In the genomic region with DNA sequence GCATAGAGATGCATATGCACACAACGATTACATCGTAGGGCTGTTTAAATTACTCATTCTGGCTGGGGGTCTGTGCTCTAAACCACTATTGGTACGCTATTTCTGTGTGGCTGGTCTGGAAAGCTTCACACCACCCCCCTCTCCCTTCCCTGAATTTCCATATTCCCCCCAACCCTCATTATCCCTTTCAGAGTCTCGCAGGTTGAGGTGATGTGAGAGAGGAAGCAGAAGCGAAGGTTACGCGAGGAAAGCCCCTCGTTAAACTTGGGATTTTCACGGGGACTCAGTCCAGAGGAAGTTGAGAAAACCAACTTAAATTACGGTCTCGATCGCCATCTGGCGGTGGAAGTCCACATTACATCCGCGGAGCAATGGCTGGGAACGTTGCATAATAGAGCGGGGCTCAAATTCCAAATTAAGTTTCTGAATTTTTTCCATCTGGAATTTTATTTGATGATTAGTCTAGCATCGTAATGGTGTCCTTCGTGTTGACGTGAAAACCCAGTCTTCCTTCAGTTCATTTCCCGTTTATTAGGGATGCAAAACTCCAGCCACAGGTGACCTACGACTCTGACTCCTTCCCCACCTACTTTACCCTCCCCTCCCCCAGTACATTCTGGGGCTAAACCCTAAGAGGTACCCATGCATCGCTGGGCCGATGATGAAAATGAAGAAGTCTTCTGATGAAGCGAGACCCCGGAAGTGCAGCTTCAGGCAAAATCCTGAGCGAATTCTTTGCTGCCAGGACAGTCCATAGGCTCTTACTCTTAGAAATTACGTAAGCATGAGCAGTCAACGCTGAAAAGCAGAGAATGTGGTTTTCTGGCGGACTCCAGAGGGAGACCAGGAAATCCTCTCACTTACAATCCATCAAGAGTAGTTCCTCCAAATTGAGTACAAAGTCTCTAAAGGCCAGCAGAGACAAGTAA, we compare ENCODE assay signal across 9 cellular contexts. TPM values are rescaled to one million over a fixed set of nuclear protein-coding genes. Genes with fewer than 3 reads are reported as not detected.
DNase-seq lines count a peak whose midpoint lies in the region; ATAC-seq and TF ChIP-seq lines count a peak whose summit lies in the region.
"Had no signal": no experiment of that assay in that cellular context is flagged by ENCODE, and none has a peak within 500 bp of the region (broad histone marks: within the 10 kb centered on the region; RNA-seq: fewer than 3 reads in every experiment).

No MANE protein-coding gene starts in this region.

- H3K79me2 ChIP-seq in trophoblast cell (ENCODE audit: control insufficient read depth, insufficient read depth, low read length, poor library complexity): no peaks in the 10 kb centered on the region

- H3K18ac ChIP-seq in trophoblast cell (ENCODE audit: low read length): no peak overlapping the region

- H3K9me3 ChIP-seq in cardiac muscle cell (ENCODE audit: low read depth): no peaks in the 10 kb centered on the region
- no peaks in the 10 kb centered on the region for H3K9me3 ChIP-seq in trophoblast cell (ENCODE audit: insufficient read depth, low read depth, low read length)
- H3K9me3 ChIP-seq in tibial nerve: no peaks in the 10 kb centered on the region

- H2BK120ac ChIP-seq in trophoblast cell (ENCODE audit: insufficient read depth, low read length, poor library complexity): no peak overlapping the region

- H3K4me3 ChIP-seq in cardiac muscle cell: no peak overlapping the region
- no peak overlapping the region for H3K4me3 ChIP-seq in trophoblast cell (ENCODE audit: low read depth, low read length)
- H3K4me3 ChIP-seq in tibial nerve: peak overlapping the region in 2 of 4 donors; percentile 9 to 13

- WGBS in trophoblast cell (ENCODE audit: extremely low coverage, insufficient coverage, insufficient read length): no CpG with 5 or more reads among the region's 30 CpGs
- WGBS in tibial nerve, 2 donors: 9 to 11% methylated on average over 30 of the region's 30 CpGs

- TF ChIP-seq CTCF in cardiac muscle cell (IDR thresholded peaks at IDR 0.05; ENCODE audit: low read depth, low read length): peak; percentile 71
- peak; percentile 82 to 94 (median 89) for TF ChIP-seq CTCF in tibial nerve (IDR thresholded peaks at IDR 0.05)

- H2AFZ ChIP-seq in trophoblast cell (ENCODE audit: insufficient read depth, low read length, poor library complexity): no peak overlapping the region

- no peaks in the 10 kb centered on the region for H3K4me1 ChIP-seq in cardiac muscle cell (ENCODE audit: low read depth)
- H3K4me1 ChIP-seq in trophoblast cell (ENCODE audit: control insufficient read depth in 1 of 2, insufficient read depth in 2 of 2, low read length in 2 of 2): peaks cover 0 to 7% of the 10 kb centered on the region in 2 experiments
- H3K4me1 ChIP-seq in tibial nerve: peaks cover 0 to 12% (median 0%) of the 10 kb centered on the region in 4 donors

- H3K27me3 Mint-ChIP-seq in activated naive CD8-positive, alpha-beta T cell: peaks cover 22% of the 10 kb centered on the region

- no peak overlapping the region for H2BK5ac ChIP-seq in trophoblast cell (ENCODE audit: low read depth, low read length, poor library complexity)

- no peak overlapping the region for H4K91ac ChIP-seq in trophoblast cell (ENCODE audit: low read depth, low read length)

- peaks cover 8% of the 10 kb centered on the region for H3K36me3 Mint-ChIP-seq in activated naive CD8-positive, alpha-beta T cell

- H2AK5ac ChIP-seq in trophoblast cell (ENCODE audit: low read length): no peak overlapping the region

- no peak overlapping the region for H3K4ac ChIP-seq in trophoblast cell (ENCODE audit: low read depth, low read length)

- H3K9ac ChIP-seq in trophoblast cell (ENCODE audit: low read length): no peak overlapping the region

- peaks cover 8% of the 10 kb centered on the region for H3K9me3 Mint-ChIP-seq in activated naive CD8-positive, alpha-beta T cell (ENCODE audit: low read depth)

- no peak overlapping the region for H4K12ac ChIP-seq in trophoblast cell (ENCODE audit: low read depth, low read length)

- no peak overlapping the region for H3K27ac Mint-ChIP-seq in activated naive CD8-positive, alpha-beta T cell

- TF ChIP-seq EP300 in tibial nerve (IDR thresholded peaks at IDR 0.05): no peak

- H3K4me3 Mint-ChIP-seq in activated naive CD8-positive, alpha-beta T cell: peak overlapping the region; percentile 77

- peaks cover 27% of the 10 kb centered on the region for H3K4me1 Mint-ChIP-seq in activated naive CD8-positive, alpha-beta T cell (ENCODE audit: low read depth)

- no peaks in the 10 kb centered on the region for H3K79me1 ChIP-seq in trophoblast cell (ENCODE audit: low read length)

- ATAC-seq in HG03135 (IDR thresholded peaks at IDR 0.05; ENCODE audit: unreplicated experiment): no peak

- no peak for TF ChIP-seq POLR2A in tibial nerve (IDR thresholded peaks at IDR 0.05)

- DNase-seq in DMS153 treated with DMSO at 0.1 percent for 48 hours (lab: John Stamatoyannopoulos, UW; ENCODE audit: unreplicated experiment) (peak; percentile 2), HuH-7 (ENCODE audit: low spot score) (peak; percentile 23), SKM-1 (lab: John Stamatoyannopoulos, UW; ENCODE audit: unreplicated experiment) (peak; percentile 55), cardiac muscle cell (ENCODE audit: low read depth in 1 of 2, low spot score in 1 of 2) (peak; percentile 75 to 77), trophoblast cell (peak; percentile 70 to 93), tibial nerve (ENCODE audit: low spot score in 2 of 2) (peak; percentile 82 to 95)

- no peak overlapping the region for H3K27ac ChIP-seq in cardiac muscle cell
- no peak overlapping the region for H3K27ac ChIP-seq in trophoblast cell (ENCODE audit: low read depth, low read length)
- H3K27ac ChIP-seq in tibial nerve: no peak overlapping the region

- H3K36me3 ChIP-seq in cardiac muscle cell: no peaks in the 10 kb centered on the region
- no peaks in the 10 kb centered on the region for H3K36me3 ChIP-seq in trophoblast cell (ENCODE audit: control insufficient read depth in 1 of 2, insufficient read depth in 2 of 2, low read length in 2 of 2)
- H3K36me3 ChIP-seq in tibial nerve: no peaks in the 10 kb centered on the region

- no peak overlapping the region for H3K23ac ChIP-seq in trophoblast cell (ENCODE audit: low read length)

- peak overlapping the region; percentile 18 for H4K8ac ChIP-seq in trophoblast cell (ENCODE audit: low read depth, low read length)

- H2BK12ac ChIP-seq in trophoblast cell (ENCODE audit: low read length): no peak overlapping the region

- H3K4me2 ChIP-seq in trophoblast cell (ENCODE audit: low read length): peak overlapping the region; percentile 45

- H3K14ac ChIP-seq in trophoblast cell (ENCODE audit: low read length): no peak overlapping the region

- peaks cover 13% of the 10 kb centered on the region for H3K27me3 ChIP-seq in cardiac muscle cell
- no peaks in the 10 kb centered on the region for H3K27me3 ChIP-seq in trophoblast cell (ENCODE audit: insufficient read depth, low read length)
- peaks cover 0 to 46% of the 10 kb centered on the region in 2 donors for H3K27me3 ChIP-seq in tibial nerve

RNA-seq across cellular contexts. Expression of gene HLA-DOB, which starts 19.7 kb away (rescaled TPM):
- not detected in 2 replicates for total RNA-seq in cardiac muscle cell
- polyA plus RNA-seq in cardiac muscle cell: not detected in 2 replicates
- polyA plus RNA-seq in trophoblast cell (2013): 0.15 and 0.21 TPM in 2 replicates
- total RNA-seq in tibial nerve: 1 to 10 TPM in 2 of 4 donors, not detected in 2; 2.1 to 3.5 TPM
- total RNA-seq: pulmonary artery endothelial cell had no signal

RNA-seq across cellular contexts. Expression of gene HLA-DQB2, which starts 33.8 kb away (rescaled TPM):
- not detected in 2 replicates for total RNA-seq in cardiac muscle cell
- polyA plus RNA-seq in cardiac muscle cell: not detected in 2 replicates
- not detected in 2 replicates for polyA plus RNA-seq in trophoblast cell (2013)
- 1 to 10 TPM in 3 of 4 donors, not detected in 1; 1.5 to 3.5 (median 2.0) TPM for total RNA-seq in tibial nerve
- total RNA-seq: pulmonary artery endothelial cell had no signal

RNA-seq across cellular contexts. Expression of gene TAP2, which starts 41.4 kb away (rescaled TPM):
- 2.6 and 5.1 TPM in 2 replicates for total RNA-seq in cardiac muscle cell
- polyA plus RNA-seq in cardiac muscle cell: 2.1 and 2.5 TPM in 2 replicates
- polyA plus RNA-seq in trophoblast cell (2013): 0.82 and 0.92 TPM in 2 replicates
- total RNA-seq in tibial nerve: 10 to 100 TPM; 14.1 to 21.9 (median 19.8) TPM

RNA-seq across cellular contexts. Expression of gene PSMB8, which starts 46.7 kb away (rescaled TPM):
- total RNA-seq in cardiac muscle cell (0.21 and 0.42 TPM in 2 replicates), tibial nerve (10 to 100 TPM; 16.3 to 39.0 (median 28.4) TPM)
- polyA plus RNA-seq in cardiac muscle cell: 0.57 and 0.66 TPM in 2 replicates
- 0.16 and 0.17 TPM in 2 replicates for polyA plus RNA-seq in trophoblast cell (2013)

RNA-seq across cellular contexts. Expression of gene HLA-DQA2, which starts 55.9 kb away (rescaled TPM):
- total RNA-seq in cardiac muscle cell (not detected in 2 replicates), tibial nerve (1 to 10 TPM in 1 of 4 donors, under 1 TPM in 2, not detected in 1; 0.63 to 1.8 (median 0.98) TPM)
- not detected in 2 replicates for polyA plus RNA-seq in cardiac muscle cell
- not detected in 2 replicates for polyA plus RNA-seq in trophoblast cell (2013)
- total RNA-seq: pulmonary artery endothelial cell had no signal

Comparison
In these comparisons a context has a peak if more than half of its experiments do, and no peak if none do; other contexts are left out.
1. DNase-seq: peak in every context shown above with its lines; median percentile 88 in tibial nerve; 82 in trophoblast cell; 76 in cardiac muscle cell; 55 in SKM-1; 23 in HuH-7; 2 in DMS153 treated with DMSO at 0.1 percent for 48 hours.